In genomic region chr21:37982496-37983318, GRCh38 we compare ENCODE assay signal across 2 cellular contexts.
TF ChIP-seq lines count a peak whose summit lies in the region.

No MANE protein-coding gene starts in this region.

TF ChIP-seq in HepG2, 621 proteins besides CTCF, POLR2A, EP300 and RAD21 (continued from another document):
- no peak for TF ChIP-seq ZBTB26 (CRISPR knock-in tag; IDR thresholded peaks at IDR 0.05; ENCODE audit: borderline replicate concordance)
- no peak for TF ChIP-seq ZNF503 (CRISPR knock-in tag; IDR thresholded peaks at IDR 0.05)
- TF ChIP-seq POGK (CRISPR knock-in tag; conservative IDR thresholded peaks at IDR 0.05) = no peak
- TF ChIP-seq FOXP4 (CRISPR knock-in tag; IDR thresholded peaks at IDR 0.05) = no peak
- no peak for TF ChIP-seq FIP1L1 (IDR thresholded peaks at IDR 0.05; ENCODE audit: borderline replicate concordance, insufficient read depth, low read depth, low read length)
- TF ChIP-seq HNRNPK (IDR thresholded peaks at IDR 0.05; ENCODE audit: low read depth, low read length, poor library complexity, severe bottlenecking) = peak; percentile 79
- no peak for TF ChIP-seq KDM1A (CRISPR knock-in tag; IDR thresholded peaks at IDR 0.05)
- no peak for TF ChIP-seq DRAP1 (CRISPR knock-in tag; IDR thresholded peaks at IDR 0.05)
- TF ChIP-seq BCL3 (CRISPR knock-in tag; IDR thresholded peaks at IDR 0.05) = no peak
- TF ChIP-seq ZNF746 (CRISPR knock-in tag; IDR thresholded peaks at IDR 0.05) = no peak
- TF ChIP-seq E2F1 (CRISPR knock-in tag; IDR thresholded peaks at IDR 0.05) = no peak
- no peak for TF ChIP-seq ZNF674 (CRISPR knock-in tag; IDR thresholded peaks at IDR 0.05; ENCODE audit: low read depth)
- TF ChIP-seq FOXP1 (IDR thresholded peaks at IDR 0.05) = no peak
- no peak for TF ChIP-seq FOXP1 (CRISPR knock-in tag; IDR thresholded peaks at IDR 0.05)

TF ChIP-seq in K562, 482 proteins besides CTCF, POLR2A, EP300 and RAD21 (continued from another document):
- TF ChIP-seq MBD1 (CRISPR knock-in tag; IDR thresholded peaks at IDR 0.05) (no peak), L3MBTL2 (IDR thresholded peaks at IDR 0.05) (no peak), OTX1 (CRISPR knock-in tag; IDR thresholded peaks at IDR 0.05) (peak; percentile 50; the same call in 1 of the 2 replicates), HCFC1 (IDR thresholded peaks at IDR 0.05; ENCODE audit: low read depth, low read length) (no peak), STAT5A (IDR thresholded peaks at IDR 0.05; ENCODE audit: borderline replicate concordance, low read length) (no peak), ZNF512 (tag; IDR thresholded peaks at IDR 0.05) (peak; percentile 52; the same call in 1 of the 2 replicates), SNIP1 (IDR thresholded peaks at IDR 0.05; ENCODE audit: low read depth) (no peak), IRF2 (CRISPR knock-in tag; IDR thresholded peaks at IDR 0.05) (no peak), BCOR (IDR thresholded peaks at IDR 0.05) (no peak), ZNF384 (IDR thresholded peaks at IDR 0.05; ENCODE audit: low read depth, low read length) (no peak), SIN3B (IDR thresholded peaks at IDR 0.05; ENCODE audit: low read depth) (no peak), TSC22D4 (tag; IDR thresholded peaks at IDR 0.05) (0 out of 2 replicates have a peak, but pooled peaks have one; percentile 59), ZNF696 (CRISPR knock-in tag; conservative IDR thresholded peaks at IDR 0.05) (no peak), KAT8 (IDR thresholded peaks at IDR 0.05; ENCODE audit: low read depth) (no peak), ZNF592 (IDR thresholded peaks at IDR 0.05) (no peak), HBP1 (CRISPR knock-in tag; IDR thresholded peaks at IDR 0.05) (peak; percentile 49; the same call in 1 of the 2 replicates), FOXK2 (conservative IDR thresholded peaks at IDR 0.05 in 1 of 2, IDR thresholded peaks at IDR 0.05 in 1 of 2; ENCODE audit: low read depth in 2 of 2) (no peak), TARDBP (IDR thresholded peaks at IDR 0.05) (no peak), BRCA1 (IDR thresholded peaks at IDR 0.05) (no peak), BRCA1 (CRISPR knock-in tag; IDR thresholded peaks at IDR 0.05) (no peak), ZNF395 (CRISPR knock-in tag; IDR thresholded peaks at IDR 0.05) (no peak), ELF4 (CRISPR knock-in tag; IDR thresholded peaks at IDR 0.05) (peak; percentile 59; the same call in 1 of the 2 replicates), PCBP1 (IDR thresholded peaks at IDR 0.05; ENCODE audit: low read depth, low read length, poor library complexity, severe bottlenecking) (peak; percentile 57), NR0B1 (IDR thresholded peaks at IDR 0.05; ENCODE audit: partially characterized antibody) (no peak), CEBPZ (IDR thresholded peaks at IDR 0.05; ENCODE audit: borderline replicate concordance, low read depth, low read length) (no peak), ILK (tag; IDR thresholded peaks at IDR 0.05; ENCODE audit: borderline replicate concordance, low read depth) (no peak), PCBP2 (IDR thresholded peaks at IDR 0.05; ENCODE audit: low read depth, low read length, poor library complexity, severe bottlenecking) (peak; percentile 98), HNRNPK (IDR thresholded peaks at IDR 0.05; ENCODE audit: low read depth, low read length, poor library complexity, severe bottlenecking) (peak; percentile 59), STAG1 (CRISPR knock-in tag; IDR thresholded peaks at IDR 0.05; ENCODE audit: borderline replicate concordance) (no peak), ZNF785 (CRISPR knock-in tag; IDR thresholded peaks at IDR 0.05) (no peak)
